In genomic region chr9:92122792-92123191, GRCh38 we compare ENCODE assay signal across 2 cellular contexts.
TF ChIP-seq lines count a peak whose summit lies in the region.

No MANE protein-coding gene starts in this region.

TF ChIP-seq in IMR-90, 13 proteins besides CTCF, POLR2A, EP300 and RAD21:
- TF ChIP-seq MAFK (IDR thresholded peaks at IDR 0.05; ENCODE audit: low read depth, low read length) (no peak), ELK1 (IDR thresholded peaks at IDR 0.05; ENCODE audit: borderline replicate concordance, low read depth, low read length) (no peak), FOS (IDR thresholded peaks at IDR 0.05; ENCODE audit: low read depth, low read length) (no peak), MXI1 (IDR thresholded peaks at IDR 0.05; ENCODE audit: borderline replicate concordance, low read depth, low read length) (no peak), CHD1 (IDR thresholded peaks at IDR 0.05; ENCODE audit: low read depth, low read length) (no peak), RCOR1 (IDR thresholded peaks at IDR 0.05; ENCODE audit: insufficient replicate concordance, low read length) (no peak), USF2 (IDR thresholded peaks at IDR 0.05; ENCODE audit: low read depth, low read length) (no peak), SMC3 (IDR thresholded peaks at IDR 0.05; ENCODE audit: low read depth, low read length) (no peak), MAZ (IDR thresholded peaks at IDR 0.05; ENCODE audit: borderline replicate concordance, low read depth, low read length) (no peak), CEBPB (IDR thresholded peaks at IDR 0.05; ENCODE audit: low read depth, low read length) (no peak), RFX5 (IDR thresholded peaks at IDR 0.05; ENCODE audit: low read depth, low read length) (no peak), NFE2L2 (IDR thresholded peaks at IDR 0.05; ENCODE audit: low read depth, low read length) (no peak), BHLHE40 (IDR thresholded peaks at IDR 0.05; ENCODE audit: low read depth, low read length) (no peak)
TF ChIP-seq in IMR-90: peak in this region for 0.

TF ChIP-seq in H1, 55 proteins besides CTCF, POLR2A, EP300 and RAD21:
- no peak for TF ChIP-seq RBBP5 (IDR thresholded peaks at IDR 0.05; ENCODE audit: borderline replicate concordance, low read depth, low read length)
- TF ChIP-seq NRF1 (IDR thresholded peaks at IDR 0.05; ENCODE audit: low read depth, low read length): no peak
- TF ChIP-seq BRCA1 (IDR thresholded peaks at IDR 0.05; ENCODE audit: low read depth, low read length): no peak
- TF ChIP-seq CTBP2 (IDR thresholded peaks at IDR 0.05; ENCODE audit: borderline replicate concordance, insufficient read depth, insufficient read length, low read length): no peak
- TF ChIP-seq HDAC6 (IDR thresholded peaks at IDR 0.05; ENCODE audit: low read depth, low read length): no peak
- no peak for TF ChIP-seq ZNF274 (IDR thresholded peaks at IDR 0.05; ENCODE audit: borderline replicate concordance, extremely low read depth, low read length)
- no peak for TF ChIP-seq KDM5A (IDR thresholded peaks at IDR 0.05; ENCODE audit: low read length)
- no peak for TF ChIP-seq BACH1 (IDR thresholded peaks at IDR 0.05; ENCODE audit: low read length)
